In genomic region chr3:183330881-183331280, GRCh38 we compare ENCODE assay signal across 25 cellular contexts.
DNase-seq lines count a peak whose midpoint lies in the region; ATAC-seq, FAIRE-seq and TF ChIP-seq lines count a peak whose summit lies in the region.
"Had no signal": no experiment of that assay in that cellular context is flagged by ENCODE, and none has a peak within 500 bp of the region (broad histone marks: within the 10 kb centered on the region; RNA-seq: fewer than 3 reads in every experiment).

No MANE protein-coding gene starts in this region.

- no peak overlapping the region for H2BK120ac ChIP-seq in neuronal stem cell (ENCODE audit: low read depth, low read length)

- no peaks in the 10 kb centered on the region for H4K20me1 ChIP-seq in K562 (replicated peaks; ENCODE audit: control insufficient read depth, insufficient read depth, low read length)

- H3K9me3 ChIP-seq in K562 (replicated peaks; ENCODE audit: control insufficient read depth, insufficient read depth, low read depth, low read length) (no peaks in the 10 kb centered on the region), neuronal stem cell (replicated peaks in 1 of 2; ENCODE audit: control insufficient read depth in 2 of 2, insufficient read depth in 1 of 2, low read depth in 1 of 2, low read length in 2 of 2) (no peaks in the 10 kb centered on the region)
- H3K9me3 ChIP-seq: A549, right atrium auricular region, upper lobe of right lung had no signal

- BruUV-seq in K562 (replicated peaks; lab: Mats Ljungman, UMichigan): no TSS peak

- H3K4me1 ChIP-seq in K562 (replicated peaks in 1 of 2; ENCODE audit: control insufficient read depth in 2 of 2, insufficient read depth in 2 of 2, low read length in 2 of 2) (peaks cover 10 to 29% of the 10 kb centered on the region in 2 experiments; a peak in 4 of 5 replicates), neuronal stem cell (ENCODE audit: control insufficient read depth in 2 of 2, insufficient read depth in 1 of 2, low read depth in 1 of 2, low read length in 2 of 2) (peaks cover 0 to 6% of the 10 kb centered on the region in 2 donors)
- H3K4me1 ChIP-seq: right atrium auricular region, upper lobe of right lung had no signal

- CTCF ChIA-PET in K562 (lab: Yijun Ruan, JAX; ENCODE audit: low intra/inter-chr PET ratio): no interaction called here

- no peak for TF ChIP-seq POLR2A in K562 (conservative IDR thresholded peaks at IDR 0.05)

- H3K4ac ChIP-seq in neuronal stem cell (ENCODE audit: low read length): no peak overlapping the region

- no peaks in the 10 kb centered on the region for H3K9me1 ChIP-seq in K562 (ENCODE audit: control insufficient read depth, insufficient read depth, low read length)

- no peaks in the 10 kb centered on the region for H3K27me3 ChIP-seq in K562 (ENCODE audit: control insufficient read depth in 2 of 2, insufficient read depth in 2 of 2, low read length in 2 of 2)
- H3K27me3 ChIP-seq in neuronal stem cell (ENCODE audit: control insufficient read depth in 3 of 3, insufficient read depth in 3 of 3, low read depth in 1 of 3, low read length in 3 of 3): peaks cover 0 to 5% (median 0%) of the 10 kb centered on the region in 3 experiments
- H3K27me3 ChIP-seq: cardiac muscle cell, right atrium auricular region, upper lobe of right lung had no signal

- no peak overlapping the region for H2AK5ac ChIP-seq in neuronal stem cell (ENCODE audit: low read depth, low read length)

- TF ChIP-seq RAD21 in K562 (CRISPR knock-in tag; conservative IDR thresholded peaks at IDR 0.05 in 1 of 2, IDR thresholded peaks at IDR 0.05 in 1 of 2): no peak

- H3K27ac ChIP-seq in K562 (ENCODE audit: extremely low read depth, low read depth, low read length) (peak overlapping the region; percentile 67), neuronal stem cell (replicated peaks; ENCODE audit: low read length) (no peak overlapping the region)
- H3K27ac ChIP-seq: A549, cardiac muscle cell, right atrium auricular region, upper lobe of right lung had no signal

- H3K4me3 ChIP-seq in K562 (no peak overlapping the region), neuronal stem cell (ENCODE audit: low read length in 2 of 2) (no peak overlapping the region)
- H3K4me3 ChIP-seq: A549, cardiac muscle cell, right atrium auricular region, upper lobe of right lung had no signal

- peak; percentile 78 for TF ChIP-seq EP300 in K562 (IDR thresholded peaks at IDR 0.05; ENCODE audit: low read length)

- DNase-seq in NCI-H345 (lab: John Stamatoyannopoulos, UW) (peak; percentile 10), NCI-H345 treated with DMSO at 0.1 percent for 48 hours (lab: John Stamatoyannopoulos, UW; ENCODE audit: unreplicated experiment) (no peak), NCI-H2107 treated with DMSO at 0.1 percent for 48 hours (lab: John Stamatoyannopoulos, UW; ENCODE audit: unreplicated experiment) (peak; percentile 81), K562 (ENCODE audit: extremely low read depth in 1 of 4, low spot score in 3 of 4) (peak; percentile 37 to 82 (median 58)), neuronal stem cell (ENCODE audit: low spot score) (no peak), HuH-7 (ENCODE audit: low spot score) (no peak)
- DNase-seq: activated CD4-positive, alpha-beta T cell treated with anti-CD3 and anti-CD28 coated beads, Interleukin-2, amount 10 ng/mL, durations not matched to agents 24 days and 14 days; activated CD8-positive, alpha-beta memory T cell treated with anti-CD3 and anti-CD28 coated beads, Interleukin-2, amount 50 U/mL, for 4 hours; activated gamma-delta T cell treated with Interleukin-2 at 50 U/mL for 16 hours; amniotic stem cell; dermis blood vessel endothelial cell; kidney glomerular epithelial cell; naive thymus-derived CD4-positive, alpha-beta T cell; NCI-H1092 treated with DMSO at 0.1 percent for 48 hours; NCI-H2081 treated with DMSO at 0.1 percent for 48 hours; NCI-H82; Right ventricle myocardium superior; stimulated activated CD4-positive, alpha-beta T cell treated with anti-CD3 and anti-CD28 coated beads, Interleukin-12 subunit alpha, Interleukin-12 subunit beta, amount 100 ng/mL, for 4 hours; upper lobe of right lung had no signal

- H4K91ac ChIP-seq in neuronal stem cell (ENCODE audit: low read depth, low read length, poor library complexity): no peak overlapping the region

- WGBS in K562 (ENCODE audit: insufficient coverage, low coverage, missing lambda C conversion rate): 16% methylated on average over 3 of the region's 3 CpGs
- no CpG with 5 or more reads among the region's 3 CpGs for WGBS in neuronal stem cell (ENCODE audit: extremely low coverage in 2 of 2, insufficient read length in 2 of 2, insufficient replicate concordance in 1 of 2), 2 donors

- peak; percentile 74 for FAIRE-seq in K562 (lab: Jason Lieb, UNC)
- FAIRE-seq: A549, G401.6 had no signal

- peak overlapping the region; percentile 80 for H2AFZ ChIP-seq in K562 (ENCODE audit: low read depth, low read length)
- H2AFZ ChIP-seq in neuronal stem cell (ENCODE audit: low read length): no peak overlapping the region

- H3K36me3 ChIP-seq in K562 (ENCODE audit: control insufficient read depth, insufficient read depth, low read length): no peaks in the 10 kb centered on the region
- H3K36me3 ChIP-seq in neuronal stem cell (replicated peaks in 1 of 2; ENCODE audit: control insufficient read depth in 2 of 2, insufficient read depth in 2 of 2, low read length in 2 of 2): no peaks in the 10 kb centered on the region
- H3K36me3 ChIP-seq: cardiac muscle cell, right atrium auricular region, upper lobe of right lung had no signal

- no peak overlapping the region for H2BK5ac ChIP-seq in neuronal stem cell (ENCODE audit: low read length)

- H3K79me2 ChIP-seq in K562 (ENCODE audit: control insufficient read depth, insufficient read depth, low read length): no peaks in the 10 kb centered on the region

- no peak overlapping the region for H3K14ac ChIP-seq in neuronal stem cell (ENCODE audit: low read length)

- no peak overlapping the region for H3K18ac ChIP-seq in neuronal stem cell (ENCODE audit: low read length)

- H3K79me1 ChIP-seq in neuronal stem cell (ENCODE audit: low read depth, low read length): no peaks in the 10 kb centered on the region

- ATAC-seq in K562: peak; percentile 85
- ATAC-seq in HG02870 (IDR thresholded peaks at IDR 0.05; ENCODE audit: unreplicated experiment): no peak
- ATAC-seq in HG02884 (IDR thresholded peaks at IDR 0.05; ENCODE audit: unreplicated experiment): no peak
- ATAC-seq: A549, upper lobe of right lung had no signal

- no peak for TF ChIP-seq CTCF in K562 (IDR thresholded peaks at IDR 0.05 in 2 of 3, conservative IDR thresholded peaks at IDR 0.05 in 1 of 3; ENCODE audit: insufficient read depth in 2 of 3, low read depth in 1 of 3, low read length in 3 of 3)

- POLR2A ChIA-PET in K562 (lab: Yijun Ruan, JAX): interaction anchor here (0.8 to 1.0 kb wide), 2 partner anchors 24 to 33 kb away, joined by 3 to 4 read pairs; no protein-coding TSS in a partner anchor

- H4K8ac ChIP-seq in neuronal stem cell (ENCODE audit: low read depth, low read length): no peak overlapping the region

- in situ Hi-C loops in K562 (cut with MboI): no loop called here

- H2BK15ac ChIP-seq in neuronal stem cell (ENCODE audit: low read length): no peak overlapping the region

- H3K4me2 ChIP-seq in K562 (ENCODE audit: insufficient read depth, low read length): peak overlapping the region; percentile 53
- peak overlapping the region; percentile 21 for H3K4me2 ChIP-seq in neuronal stem cell (ENCODE audit: insufficient read depth, low read length, poor library complexity, severe bottlenecking)
- H3K4me2 ChIP-seq: A549 had no signal

- H3K9ac ChIP-seq in K562 (ENCODE audit: insufficient read depth in 1 of 2, low read depth in 2 of 2, low read length in 2 of 2) (peak overlapping the region; percentile 37 to 41; a peak in 3 of 4 replicates), neuronal stem cell (ENCODE audit: low read depth, low read length, poor library complexity) (no peak overlapping the region)

- H3K23ac ChIP-seq in neuronal stem cell (ENCODE audit: low read depth, low read length, poor library complexity): no peak overlapping the region

- intact Hi-C loops in K562 (cut with micrococcal nuclease): loop anchor here (2.0 kb wide), 1 partner anchor 24 kb away; no protein-coding TSS in a partner anchor

- H2BK12ac ChIP-seq in neuronal stem cell (ENCODE audit: low read length): no peak overlapping the region

TF ChIP-seq in K562, 482 proteins besides CTCF, POLR2A, EP300 and RAD21 (continues in another document):
- no peak for TF ChIP-seq HOXB6 (CRISPR knock-in tag; IDR thresholded peaks at IDR 0.05; ENCODE audit: borderline replicate concordance)
- no peak for TF ChIP-seq BCLAF1 (IDR thresholded peaks at IDR 0.05; ENCODE audit: borderline replicate concordance in 1 of 2, control insufficient read depth in 1 of 2, low read depth in 2 of 2, low read length in 1 of 2)
- TF ChIP-seq SMARCA4 (IDR thresholded peaks at IDR 0.05): peak; percentile 84
- no peak for TF ChIP-seq ZBTB8A (IDR thresholded peaks at IDR 0.05; ENCODE audit: partially characterized antibody)
- TF ChIP-seq DLX4 (CRISPR knock-in tag; IDR thresholded peaks at IDR 0.05): no peak
- 0 out of 2 replicates have a peak, but pooled peaks have one; percentile 21 for TF ChIP-seq RB1 (IDR thresholded peaks at IDR 0.05; ENCODE audit: low read depth)

Comparison
In these comparisons a context has a peak if more than half of its experiments do, and no peak if none do; other contexts are left out.
1. DNase-seq: peak in NCI-H345 (single experiment), NCI-H2107 treated with DMSO at 0.1 percent for 48 hours (single experiment) and K562 (4 of 4); none in NCI-H345 treated with DMSO at 0.1 percent for 48 hours (single experiment), neuronal stem cell (single experiment) and HuH-7 (single experiment).